In the genomic region with DNA sequence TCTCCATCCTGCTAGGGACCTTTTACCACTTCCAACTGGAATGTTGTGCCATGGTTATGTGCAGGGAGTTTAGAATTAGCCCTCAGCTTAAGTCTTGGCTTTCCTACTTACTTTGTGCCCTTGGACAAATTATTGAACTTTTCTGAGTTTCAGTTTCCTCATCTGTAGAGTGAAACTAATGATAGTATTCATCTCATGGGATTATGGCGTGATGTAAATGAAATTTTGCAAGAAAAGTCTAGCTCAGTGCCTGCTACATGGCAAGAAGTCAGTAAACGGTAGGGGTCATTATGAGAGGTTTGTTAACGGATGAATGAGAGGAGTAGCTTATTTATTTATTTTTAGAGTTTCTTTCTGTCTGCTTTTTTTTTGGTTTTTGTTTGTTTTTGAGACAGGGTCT, we compare ENCODE assay signal across 11 cellular contexts. TPM values are rescaled to one million over a fixed set of nuclear protein-coding genes. Genes with fewer than 3 reads are reported as not detected.
DNase-seq lines count a peak whose midpoint lies in the region; ATAC-seq and TF ChIP-seq lines count a peak whose summit lies in the region.
"Had no signal": no experiment of that assay in that cellular context is flagged by ENCODE, and none has a peak within 500 bp of the region (broad histone marks: within the 10 kb centered on the region; RNA-seq: fewer than 3 reads in every experiment).

No MANE protein-coding gene starts in this region.

- peaks cover 19% of the 10 kb centered on the region for H3K27me3 Mint-ChIP-seq in activated B cell treated with CpG ODN at 0.5 μM for 24 hours
- no peaks in the 10 kb centered on the region for H3K27me3 Mint-ChIP-seq in stimulated activated naive CD8-positive, alpha-beta T cell treated with anti-CD3 and anti-CD28 coated beads, Interleukin-15, amount 100 ng/mL, for 72 hours

- no peak overlapping the region for H3K27ac Mint-ChIP-seq in activated B cell treated with CpG ODN at 0.5 μM for 24 hours
- no peak overlapping the region for H3K27ac Mint-ChIP-seq in stimulated activated naive CD8-positive, alpha-beta T cell treated with anti-CD3 and anti-CD28 coated beads, Interleukin-15, amount 100 ng/mL, for 72 hours

- no peak for TF ChIP-seq RAD21 in SK-N-SH (IDR thresholded peaks at IDR 0.05; ENCODE audit: low read length)

- no peak for TF ChIP-seq EP300 in SK-N-SH (IDR thresholded peaks at IDR 0.05; ENCODE audit: borderline replicate concordance in 1 of 2, low read depth in 1 of 2, low read length in 1 of 2)

- H3F3A ChIP-seq in SK-N-SH (replicated peaks; ENCODE audit: insufficient read depth) = peaks cover 3% of the 10 kb centered on the region

- POLR2A ChIA-PET in SK-N-SH (lab: Yijun Ruan, JAX) = no interaction called here
- POLR2A ChIA-PET in activated B cell treated with CpG ODN at 0.5 μM for 24 hours (lab: Charles Lee) = no interaction called here

- no peaks in the 10 kb centered on the region for H3K27me3 ChIP-seq in SK-N-SH (ENCODE audit: insufficient read depth)

- peaks cover 11 to 35% of the 10 kb centered on the region in 2 experiments; a peak in 3 of 4 replicates for H3K4me1 ChIP-seq in SK-N-SH (ENCODE audit: control insufficient read depth in 1 of 2, insufficient read depth in 2 of 2, low read depth in 1 of 2, low read length in 1 of 2)

- 0 out of 4 replicates have a peak overlapping the region, but pooled peaks of 1 of the 2 experiments have one; percentile 78 for H3K27ac ChIP-seq in SK-N-SH (ENCODE audit: low read depth in 2 of 2, low read length in 1 of 2)

- peak overlapping the region; percentile 85 for H3K4me2 ChIP-seq in SK-N-SH

- no peak overlapping the region for H2AFZ ChIP-seq in SK-N-SH (ENCODE audit: low read depth)

- peaks cover 18% of the 10 kb centered on the region for H3K4me1 Mint-ChIP-seq in activated B cell treated with CpG ODN at 0.5 μM for 24 hours
- H3K4me1 Mint-ChIP-seq in stimulated activated naive CD8-positive, alpha-beta T cell treated with anti-CD3 and anti-CD28 coated beads, Interleukin-15, amount 100 ng/mL, for 72 hours = peaks cover 66% of the 10 kb centered on the region

- H3K4me3 Mint-ChIP-seq in activated B cell treated with CpG ODN at 0.5 μM for 24 hours = peak overlapping the region; percentile 64
- H3K4me3 Mint-ChIP-seq in stimulated activated naive CD8-positive, alpha-beta T cell treated with anti-CD3 and anti-CD28 coated beads, Interleukin-15, amount 100 ng/mL, for 72 hours = peak overlapping the region; percentile 85 to 91

- WGBS in SK-N-SH (ENCODE audit: low lambda C conversion rate) = 98% methylated on average over 3 of the region's 3 CpGs

- H3K79me2 ChIP-seq in SK-N-SH (ENCODE audit: insufficient read depth) = peaks cover 47% of the 10 kb centered on the region

- no peak overlapping the region for H3K4me3 ChIP-seq in SK-N-SH (ENCODE audit: low read depth in 2 of 2, low read length in 1 of 2)

- H3K36me3 Mint-ChIP-seq in activated B cell treated with CpG ODN at 0.5 μM for 24 hours (ENCODE audit: low read depth) = no peaks in the 10 kb centered on the region

- CTCF ChIA-PET in SK-N-SH (lab: Yijun Ruan, JAX) = interaction anchor here (0.7 to 4.7 kb wide), 7 partner anchors 9 to 668 kb away, joined by 3 to 26 read pairs (median 4); no protein-coding TSS in a partner anchor
- CTCF ChIA-PET in activated B cell treated with CpG ODN at 0.5 μM for 24 hours (lab: Charles Lee) = interaction anchor here (1.4 to 1.9 kb wide), 2 partner anchors 68 to 70 kb away, joined by 4 to 7 read pairs; no protein-coding TSS in a partner anchor

- no peak for TF ChIP-seq CTCF in SK-N-SH (IDR thresholded peaks at IDR 0.05)
- no peak for TF ChIP-seq CTCF in activated B cell treated with CpG ODN at 0.5 μM for 24 hours (IDR thresholded peaks at IDR 0.05)

- no peaks in the 10 kb centered on the region for H3K9me3 ChIP-seq in SK-N-SH

- intact Hi-C loops in activated B cell treated with CpG ODN at 0.5 μM for 24 hours (cut with micrococcal nuclease) = loop anchor here (5.0 kb wide), 1 partner anchor 144 kb away; no protein-coding TSS in a partner anchor

- H3K9ac ChIP-seq in SK-N-SH = no peak overlapping the region

- H3K9me2 ChIP-seq in SK-N-SH = no peaks in the 10 kb centered on the region; the same call in 1 of the 2 replicates

- ATAC-seq in SK-N-SH treated with all-trans-retinoic acid at 6 μM for 48 hours (no peak), activated B cell treated with CpG ODN at 0.5 μM for 24 hours (ENCODE audit: low read depth) (no peak)
- ATAC-seq in stimulated activated naive CD8-positive, alpha-beta T cell treated with anti-CD3 and anti-CD28 coated beads, Interleukin-15, amount 100 ng/mL, for 72 hours = no peak

- H3K36me3 ChIP-seq in SK-N-SH (replicated peaks in 1 of 2; ENCODE audit: control insufficient read depth in 1 of 2, insufficient read depth in 2 of 2, low read length in 1 of 2) = no peaks in the 10 kb centered on the region

- DNase-seq in SK-N-SH (no peak), activated B cell treated with CpG ODN at 0.5 μM for 24 hours (no peak), medulla oblongata (ENCODE audit: extremely low spot score) (peak; percentile 18), NCI-H1417 treated with DMSO at 0.1 percent for 48 hours (lab: John Stamatoyannopoulos, UW) (no peak), NCI-H82 (lab: John Stamatoyannopoulos, UW) (no peak), NCI-H524 treated with DMSO at 0.1 percent for 48 hours (lab: John Stamatoyannopoulos, UW) (no peak)
- no peak for DNase-seq in stimulated activated naive CD8-positive, alpha-beta T cell treated with anti-CD3 and anti-CD28 coated beads, Interleukin-15, amount 100 ng/mL, for 72 hours
- DNase-seq: DMS79 treated with DMSO at 0.1 percent for 48 hours, NCI-H526 treated with DMSO at 0.1 percent for 48 hours, SW 1271 had no signal

- H3K9me3 Mint-ChIP-seq in activated B cell treated with CpG ODN at 0.5 μM for 24 hours = peaks cover 5% of the 10 kb centered on the region
- peaks cover 7 to 9% of the 10 kb centered on the region in 2 donors for H3K9me3 Mint-ChIP-seq in stimulated activated naive CD8-positive, alpha-beta T cell treated with anti-CD3 and anti-CD28 coated beads, Interleukin-15, amount 100 ng/mL, for 72 hours

- H4K20me1 ChIP-seq in SK-N-SH (ENCODE audit: insufficient read depth) = no peaks in the 10 kb centered on the region

TF ChIP-seq in SK-N-SH, 30 proteins besides CTCF, POLR2A, EP300 and RAD21 (continues in another document):
- TF ChIP-seq RFX5 (IDR thresholded peaks at IDR 0.05; ENCODE audit: low read length) (no peak), SIN3A (IDR thresholded peaks at IDR 0.05; ENCODE audit: borderline replicate concordance, low read depth, low read length) (no peak), FOXM1 (IDR thresholded peaks at IDR 0.05; ENCODE audit: low read depth) (no peak), POLR2AphosphoS5 (IDR thresholded peaks at IDR 0.05; ENCODE audit: low read depth, low read length) (no peak), TCF12 (IDR thresholded peaks at IDR 0.05) (no peak), FOSL2 (IDR thresholded peaks at IDR 0.05; ENCODE audit: borderline replicate concordance, low read depth) (no peak)

TF ChIP-seq in SK-N-SH treated with all-trans-retinoic acid at 6 μM for 48 hours, 23 proteins besides CTCF, POLR2A, EP300 and RAD21:
- TF ChIP-seq POU6F1 (CRISPR knock-in tag; IDR thresholded peaks at IDR 0.05; ENCODE audit: borderline replicate concordance, low read depth) (no peak), ESRRG (CRISPR knock-in tag; IDR thresholded peaks at IDR 0.05) (no peak), CREB5 (CRISPR knock-in tag; IDR thresholded peaks at IDR 0.05; ENCODE audit: low read depth) (no peak), RARB (CRISPR knock-in tag; IDR thresholded peaks at IDR 0.05) (no peak), ZFP30 (CRISPR knock-in tag; IDR thresholded peaks at IDR 0.05) (no peak), ZNF8 (CRISPR knock-in tag; IDR thresholded peaks at IDR 0.05) (no peak), ZC3H10 (CRISPR knock-in tag; IDR thresholded peaks at IDR 0.05) (no peak), ZNF565 (CRISPR knock-in tag; conservative IDR thresholded peaks at IDR 0.05; ENCODE audit: low read depth) (no peak)

RNA-seq across cellular contexts. Expression of gene MVB12B, which starts 1.8 kb away (rescaled TPM):
- polyA plus RNA-seq in SK-N-SH (2012; rRNA removed) = 3.7 and 5.1 TPM in 2 replicates
- 4.4 and 6.2 TPM in 2 replicates for polyA plus RNA-seq in SK-N-SH (2012; cell fraction: cytosol; rRNA removed)
- 6.4 and 6.8 TPM in 2 replicates for polyA plus RNA-seq in SK-N-SH (2012; cell fraction: nucleus; rRNA removed)
- 2.3 and 2.5 TPM in 2 replicates for total RNA-seq in activated B cell treated with CpG ODN at 0.5 μM for 24 hours
